Comparison of ENCODE assay signal across 13 cellular contexts in the genomic region with DNA sequence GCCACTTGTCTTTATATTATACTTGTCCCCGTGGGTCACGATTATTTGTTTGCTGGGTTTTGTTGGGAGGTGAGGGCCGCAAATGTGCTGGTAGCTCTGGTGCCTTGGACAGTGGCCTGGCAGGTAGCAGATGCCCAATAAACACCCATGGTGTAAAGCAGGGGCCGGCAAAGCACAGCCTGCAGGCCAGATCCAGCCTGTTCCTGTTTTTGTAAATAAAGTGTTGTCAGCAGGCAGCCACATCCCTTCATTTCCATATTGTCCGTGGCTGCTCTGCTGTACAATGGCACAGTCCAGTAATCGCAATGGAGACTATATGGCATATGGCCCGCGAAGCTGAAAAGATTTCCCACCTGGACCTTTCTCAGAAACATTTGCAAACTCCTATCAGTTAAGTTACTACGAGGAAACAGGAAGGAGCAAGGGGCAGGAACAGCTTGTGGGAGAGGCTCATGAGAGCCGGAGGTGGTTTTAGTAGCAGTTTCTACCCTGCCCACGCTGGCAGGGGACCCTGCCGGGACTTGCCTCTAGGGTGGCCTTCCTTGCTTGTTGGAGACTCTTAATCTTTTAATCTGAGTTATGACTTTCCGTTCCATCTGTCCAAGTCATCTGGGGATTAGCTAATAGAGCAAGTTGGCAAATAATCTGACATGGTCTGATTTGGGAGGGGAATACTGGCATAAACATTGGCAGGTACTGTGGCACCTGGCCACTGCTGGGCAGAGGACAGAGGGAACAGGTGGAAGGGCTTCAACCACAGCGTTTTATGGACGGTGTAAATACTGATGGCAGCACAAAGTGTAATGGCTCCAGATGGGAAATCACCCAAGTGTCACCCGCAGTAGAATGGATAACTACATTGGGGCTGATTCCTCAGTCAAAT. TPM values are rescaled to one million over a fixed set of nuclear protein-coding genes. Genes with fewer than 3 reads are reported as not detected.
A peak's percentile ranks its signal among the peaks of the same experiment; 100 is the strongest.
DNase-seq lines count a peak whose midpoint lies in the region; ATAC-seq and TF ChIP-seq lines count a peak whose summit lies in the region.
"Had no signal": no experiment of that assay in that cellular context is flagged by ENCODE, and none has a peak within 500 bp of the region (broad histone marks: within the 10 kb centered on the region; RNA-seq: fewer than 3 reads in every experiment).

No MANE protein-coding gene starts in this region.

- H3K27me3 Mint-ChIP-seq in CD8-positive, alpha-beta memory T cell = peaks cover 21 to 26% of the 10 kb centered on the region in 2 donors
- H3K27me3 Mint-ChIP-seq: IgD-negative memory B cell had no signal

- H3K9me3 Mint-ChIP-seq in CD8-positive, alpha-beta memory T cell = no peaks in the 10 kb centered on the region
- H3K9me3 Mint-ChIP-seq: effector memory CD8-positive, alpha-beta T cell had no signal

- H3K27ac ChIP-seq in dorsolateral prefrontal cortex (peak overlapping the region in 49 of 59 donors; percentile 3 to 86 (median 66)), skeletal muscle tissue (ENCODE audit: low read depth, low read length) (peak overlapping the region; percentile 78), spleen (peak overlapping the region in 1 of 8 donors; percentile 15)
- H3K27ac ChIP-seq in CD8-positive, alpha-beta memory T cell (ENCODE audit: low read depth, low read length) = no peak overlapping the region

- CTCF ChIA-PET in CD8-positive, alpha-beta memory T cell (lab: Charles Lee) = no interaction called here

- no peaks in the 10 kb centered on the region for H3K36me3 Mint-ChIP-seq in CD8-positive, alpha-beta memory T cell
- H3K36me3 Mint-ChIP-seq: IgD-negative memory B cell had no signal

- no peak overlapping the region for H3K4me3 ChIP-seq in dorsolateral prefrontal cortex
- no peak overlapping the region for H3K4me3 ChIP-seq in skeletal muscle tissue (ENCODE audit: low read length in 3 of 3)
- H3K4me3 ChIP-seq in spleen = no peak overlapping the region
- no peak overlapping the region for H3K4me3 ChIP-seq in CD8-positive, alpha-beta memory T cell (ENCODE audit: low read length)

- no peak overlapping the region for H3K9ac ChIP-seq in skeletal muscle tissue (ENCODE audit: low read depth in 1 of 3, low read length in 3 of 3)

- H3K9me3 ChIP-seq in skeletal muscle tissue (ENCODE audit: control insufficient read depth in 3 of 3, low read length in 3 of 3) (no peaks in the 10 kb centered on the region), spleen (no peaks in the 10 kb centered on the region)
- no peaks in the 10 kb centered on the region for H3K9me3 ChIP-seq in CD8-positive, alpha-beta memory T cell (ENCODE audit: low read length)

- no peaks in the 10 kb centered on the region for H3K36me3 ChIP-seq in skeletal muscle tissue (ENCODE audit: control insufficient read depth in 3 of 3, insufficient read depth in 3 of 3, low read length in 3 of 3)
- no peaks in the 10 kb centered on the region for H3K36me3 ChIP-seq in spleen
- H3K36me3 ChIP-seq in CD8-positive, alpha-beta memory T cell (ENCODE audit: insufficient read depth, low read length) = no peaks in the 10 kb centered on the region

- no peak overlapping the region for H3K4me3 Mint-ChIP-seq in CD8-positive, alpha-beta memory T cell
- H3K4me3 Mint-ChIP-seq: effector memory CD8-positive, alpha-beta T cell had no signal

- no peak for TF ChIP-seq CTCF in dorsolateral prefrontal cortex (IDR thresholded peaks at IDR 0.05 in 54 of 56, conservative IDR thresholded peaks at IDR 0.05 in 2 of 56; ENCODE audit: low read depth in 1 of 56, partially characterized antibody in 56 of 56)
- TF ChIP-seq CTCF in spleen (IDR thresholded peaks at IDR 0.05 in 8 of 11, conservative IDR thresholded peaks at IDR 0.05 in 3 of 11) = no peak

- WGBS in spleen, 5 donors = 57 to 63% (median 59%) methylated on average over 14 to 16 of the region's 16 CpGs

- no peaks in the 10 kb centered on the region for H3K4me1 Mint-ChIP-seq in CD8-positive, alpha-beta memory T cell

- DNase-seq in NCI-H774 (lab: John Stamatoyannopoulos, UW) (peak; percentile 2), dorsolateral prefrontal cortex (peak in 1 of 10 donors; percentile 47), spleen (no peak), NCI-H2196 (lab: John Stamatoyannopoulos, UW; ENCODE audit: unreplicated experiment) (no peak), NCI-H1092 treated with DMSO at 0.1 percent for 48 hours (lab: John Stamatoyannopoulos, UW) (no peak)
- DNase-seq in CD8-positive, alpha-beta memory T cell = no peak
- DNase-seq: activated effector memory CD4-positive, alpha-beta T cell treated with Interleukin-2 at 50 U/mL for 16 hours; DND-41; effector memory CD8-positive, alpha-beta T cell; retina had no signal

- TF ChIP-seq POLR2A in spleen (IDR thresholded peaks at IDR 0.05) = no peak

- peak; percentile 47 for ATAC-seq in GM18870 (IDR thresholded peaks at IDR 0.05; ENCODE audit: unreplicated experiment)
- ATAC-seq: effector memory CD8-positive, alpha-beta T cell had no signal

- H3K4me1 ChIP-seq in skeletal muscle tissue (ENCODE audit: control insufficient read depth in 3 of 3, insufficient read depth in 3 of 3, low read length in 3 of 3) (peaks cover 29 to 56% (median 52%) of the 10 kb centered on the region in 3 donors), spleen (peaks cover 0 to 8% (median 0%) of the 10 kb centered on the region in 6 donors)
- H3K4me1 ChIP-seq in CD8-positive, alpha-beta memory T cell (ENCODE audit: insufficient read depth, low read length) = no peaks in the 10 kb centered on the region

- H3K27ac Mint-ChIP-seq in CD8-positive, alpha-beta memory T cell = peak overlapping the region in 1 of 8 donors; percentile 64
- H3K27ac Mint-ChIP-seq: effector memory CD8-positive, alpha-beta T cell had no signal

- intact Hi-C loops in dorsolateral prefrontal cortex (cut with DNase I) (no loop called here), spleen (cut with DNase I; ENCODE audit: low total_unique reads) (no loop called here)

- peaks cover 0 to 85% (median 23%) of the 10 kb centered on the region in 45 donors for H3K27me3 ChIP-seq in dorsolateral prefrontal cortex
- H3K27me3 ChIP-seq in skeletal muscle tissue (ENCODE audit: control insufficient read depth in 3 of 3, insufficient read depth in 3 of 3, low read length in 3 of 3) = peaks cover 0 to 8% (median 0%) of the 10 kb centered on the region in 3 donors
- H3K27me3 ChIP-seq in spleen (replicated peaks in 1 of 7) = peaks cover 0 to 18% (median 0%) of the 10 kb centered on the region in 7 donors
- no peaks in the 10 kb centered on the region for H3K27me3 ChIP-seq in CD8-positive, alpha-beta memory T cell (ENCODE audit: insufficient read depth, low read length, poor library complexity, severe bottlenecking)

- POLR2A ChIA-PET in CD8-positive, alpha-beta memory T cell (lab: Charles Lee) = no interaction called here

RNA-seq across cellular contexts. Expression of gene CLCN4, which starts 19.6 kb away (rescaled TPM):
- total RNA-seq in dorsolateral prefrontal cortex (100 to 1,000 TPM in 11 of 120 experiments, 10 to 100 TPM in 109; 37.8 to 131 (median 77.3) TPM), skeletal muscle tissue (15.7 TPM), spleen (10 to 100 TPM in 1 of 7 donors, 1 to 10 TPM in 6; 4.8 to 10.9 (median 5.3) TPM)
- under 1 TPM; 0.63 to 0.85 (median 0.64) TPM for polyA plus RNA-seq in spleen
- under 1 TPM; 0.04 to 0.20 TPM for total RNA-seq in CD8-positive, alpha-beta memory T cell
- not detected for polyA plus RNA-seq in CD8-positive, alpha-beta memory T cell

Comparison
In these comparisons a context has a peak if more than half of its experiments do, and no peak if none do; other contexts are left out.
1. RNA of gene CLCN4, which starts 19.6 kb away (total RNA-seq): 37.8 to 131 TPM in dorsolateral prefrontal cortex, 15.7 TPM in skeletal muscle tissue (single experiment) and 4.8 to 10.9 TPM in spleen; 0.04 to 0.20 TPM in CD8-positive, alpha-beta memory T cell; every median in the first group is over 4 times any median in the second.